8 cellular contexts compared by ENCODE assay signal in the genomic region with DNA sequence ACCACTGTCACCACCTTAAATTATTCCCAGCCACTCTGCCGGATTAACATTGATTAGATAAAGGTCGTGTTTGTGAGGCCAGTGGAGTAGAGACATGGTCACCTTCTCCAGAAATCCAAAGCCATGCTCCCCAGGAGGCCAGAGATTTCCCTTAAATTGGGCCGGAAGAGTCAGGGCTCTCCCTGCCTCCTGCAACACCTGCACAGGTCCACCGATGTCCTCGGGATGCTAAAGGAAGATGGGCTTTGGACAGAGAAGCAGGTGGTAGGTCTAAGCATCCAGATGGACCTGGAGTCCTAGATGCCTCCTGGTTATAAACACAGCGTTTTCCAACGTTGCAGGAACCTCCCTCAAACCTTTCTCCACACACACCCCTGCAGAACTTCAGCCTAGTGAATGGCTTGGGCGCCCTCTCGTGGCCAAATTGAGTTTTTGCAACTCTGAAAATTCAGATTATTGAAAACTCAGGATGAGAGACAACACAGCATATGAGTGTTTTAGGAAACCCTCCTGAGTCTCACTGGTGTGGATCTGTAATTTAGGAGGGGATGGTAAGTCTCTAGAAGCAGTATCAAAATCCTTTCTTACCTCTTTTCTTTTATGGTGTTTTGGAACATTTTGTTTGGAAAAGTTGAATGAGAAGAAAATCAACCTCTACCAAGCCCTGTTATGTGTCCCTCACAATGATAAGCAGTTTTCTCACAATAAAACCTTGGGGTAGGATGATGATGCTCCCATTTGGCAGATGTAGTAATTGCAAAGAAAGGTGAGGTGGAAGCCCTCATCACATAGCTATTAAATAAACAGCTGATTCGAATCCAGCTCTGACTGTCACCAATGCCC.
DNase-seq lines count a peak whose midpoint lies in the region; ATAC-seq, FAIRE-seq and TF ChIP-seq lines count a peak whose summit lies in the region.

No MANE protein-coding gene starts in this region.

- peak; percentile 99 for TF ChIP-seq RAD21 in GM12878 (IDR thresholded peaks at IDR 0.05; ENCODE audit: insufficient read depth, low read depth, low read length)

- H3K9me3 ChIP-seq in GM12878 (replicated peaks; ENCODE audit: control insufficient read depth, insufficient read depth, low read length) (no peaks in the 10 kb centered on the region), iPS-20b (ENCODE audit: insufficient read depth, low read depth, low read length) (no peaks in the 10 kb centered on the region)

- intact Hi-C loops in GM12878 (cut with micrococcal nuclease; ENCODE audit: unreplicated experiment), result loop anchor here (1.0 to 10.0 kb wide), 3 partner anchors 293 to 765 kb away; no protein-coding TSS in a partner anchor

- ATAC-seq in GM18907 (IDR thresholded peaks at IDR 0.05; ENCODE audit: unreplicated experiment), result peak; percentile 52
- peak; percentile 71 for ATAC-seq in GM12878
- ATAC-seq in HG03095 (IDR thresholded peaks at IDR 0.05; ENCODE audit: unreplicated experiment), result no peak

- H3K27ac ChIP-seq in GM12878 (ENCODE audit: control insufficient read depth, insufficient read depth), result no peak overlapping the region
- H3K27ac ChIP-seq in iPS-20b (ENCODE audit: low read length), result no peak overlapping the region

- H3K27me3 ChIP-seq in GM12878 (replicated peaks in 1 of 2; ENCODE audit: control insufficient read depth in 2 of 2, insufficient read depth in 2 of 2, low read length in 1 of 2) (no peaks in the 10 kb centered on the region; a peak in 1 of 4 replicates), iPS-20b (ENCODE audit: insufficient read depth, low read length) (no peaks in the 10 kb centered on the region)

- 3% methylated on average over 10 of the region's 10 CpGs for WGBS in GM12878 (ENCODE audit: insufficient coverage, insufficient replicate concordance, low lambda C conversion rate, missing lambda C conversion rate)

- CTCF ChIA-PET in AG04449 (lab: Yijun Ruan, JAX) (interaction anchor here (0.6 to 5.2 kb wide), 15 partner anchors 9 to 1039 kb away, joined by 3 to 84 read pairs (median 5); no protein-coding TSS in a partner anchor), GM12878 (lab: Yijun Ruan, JAX) (interaction anchor here (0.6 to 5.2 kb wide), 25 partner anchors 12 to 1644 kb away, joined by 3 to 45 read pairs (median 5); no protein-coding TSS in a partner anchor)

- H3K9ac ChIP-seq in GM12878 (ENCODE audit: control insufficient read depth, insufficient read depth, low read length), result no peak overlapping the region
- peak overlapping the region; percentile 3; the same call in 1 of the 2 replicates for H3K9ac ChIP-seq in iPS-20b (ENCODE audit: low read depth, low read length)

- SMC1A ChIA-PET in GM12878 (lab: Charles Lee; ENCODE audit: uncharacterized antibody, unreplicated experiment), result interaction anchor here (0.5 to 3.2 kb wide), 11 partner anchors 9 to 479 kb away, joined by 3 to 24 read pairs (median 5); no protein-coding TSS in a partner anchor

- TF ChIP-seq POLR2A in GM12878 (IDR thresholded peaks at IDR 0.05; ENCODE audit: low read depth, low read length), result no peak

- in situ Hi-C loops in GM12878 (cut with MboI), result loop anchor here (5.0 kb wide), 2 partner anchors 292 to 477 kb away; no protein-coding TSS in a partner anchor

- POLR2A ChIA-PET in AG04449 (lab: Yijun Ruan, JAX), result no interaction called here
- POLR2A ChIA-PET in GM12878 (lab: Charles Lee), result no interaction called here

- H3K79me2 ChIP-seq in GM12878 (ENCODE audit: control insufficient read depth, insufficient read depth, low read length), result no peaks in the 10 kb centered on the region

- TF ChIP-seq CTCF in AG04449 (IDR thresholded peaks at IDR 0.05; ENCODE audit: insufficient read depth, low read length, missing control alignments) (peak; percentile 75), GM12878 (IDR thresholded peaks at IDR 0.05 in 2 of 3, conservative IDR thresholded peaks at IDR 0.05 in 1 of 3; ENCODE audit: control insufficient read depth in 2 of 3, extremely low read depth in 1 of 3, insufficient read depth in 1 of 3, low read depth in 3 of 3, low read length in 3 of 3) (peak; percentile 70 to 93 (median 83))

- no peak for TF ChIP-seq EP300 in GM12878 (IDR thresholded peaks at IDR 0.05; ENCODE audit: borderline replicate concordance in 1 of 2, control insufficient read depth in 1 of 2, low read depth in 2 of 2, low read length in 2 of 2)

- DNase-seq in AG04449 (ENCODE audit: low read depth, low spot score) (no peak), NCI-H187 treated with DMSO at 0.1 percent for 48 hours (lab: John Stamatoyannopoulos, UW) (peak; percentile 24), UCSD-AML1 (lab: John Stamatoyannopoulos, UW; ENCODE audit: unreplicated experiment) (peak; percentile 41), GM12878 (ENCODE audit: low read depth, low spot score) (no peak)
- DNase-seq in stimulated activated CD4-positive, alpha-beta T cell treated with anti-CD3 and anti-CD28 coated beads, Interleukin-12 subunit alpha, Interleukin-12 subunit beta, amount 100 ng/mL, for 4 hours, result peak; percentile 65

- H3K36me3 ChIP-seq in GM12878 (ENCODE audit: control insufficient read depth in 2 of 2, insufficient read depth in 2 of 2, low read length in 1 of 2), result no peaks in the 10 kb centered on the region
- no peaks in the 10 kb centered on the region for H3K36me3 ChIP-seq in iPS-20b (ENCODE audit: insufficient read depth, low read depth, low read length)

- H3K4me1 ChIP-seq in GM12878 (ENCODE audit: control insufficient read depth, insufficient read depth, low read length) (no peaks in the 10 kb centered on the region; the same call in 1 of the 2 replicates), iPS-20b (ENCODE audit: insufficient read depth, low read length) (peaks cover 5% of the 10 kb centered on the region; the same call in 1 of the 2 replicates)

- no peak overlapping the region for H3K4me2 ChIP-seq in GM12878 (ENCODE audit: control insufficient read depth, insufficient read depth)

- RAD21 ChIA-PET in GM12878 (lab: Charles Lee; ENCODE audit: unreplicated experiment), result interaction anchor here (0.7 to 1.8 kb wide), 7 partner anchors 9 to 477 kb away, joined by 3 to 7 read pairs (median 3); no protein-coding TSS in a partner anchor

- BruUV-seq in GM12878 (replicated peaks; lab: Mats Ljungman, UMichigan), result no TSS peak

- H3K4me3 ChIP-seq in AG04449 (ENCODE audit: low read depth, low read length), result no peak overlapping the region
- no peak overlapping the region for H3K4me3 ChIP-seq in GM12878
- 0 out of 2 replicates have a peak overlapping the region, but pooled peaks have one; percentile 6 for H3K4me3 ChIP-seq in iPS-20b (ENCODE audit: low read length)

- no peak overlapping the region for H2AFZ ChIP-seq in GM12878 (ENCODE audit: control insufficient read depth, low read depth, low read length)

- H4K20me1 ChIP-seq in GM12878 (ENCODE audit: control insufficient read depth, insufficient read depth), result no peaks in the 10 kb centered on the region

- peak; percentile 69 for FAIRE-seq in GM12878 (lab: Jason Lieb, UNC)

TF ChIP-seq in GM12878, 131 proteins besides CTCF, POLR2A, EP300 and RAD21:
- TF ChIP-seq SIX5 (IDR thresholded peaks at IDR 0.05; ENCODE audit: low read depth, low read length, severe bottlenecking) (no peak), SMC3 (IDR thresholded peaks at IDR 0.05; ENCODE audit: borderline replicate concordance, low read length) (peak; percentile 87), RELA (IDR thresholded peaks at IDR 0.05; ENCODE audit: borderline replicate concordance, partially characterized antibody) (no peak), YY1 (IDR thresholded peaks at IDR 0.05; ENCODE audit: low read depth, low read length) (0 out of 2 replicates have a peak, but pooled peaks have one; percentile 9), POU2F2 (IDR thresholded peaks at IDR 0.05; ENCODE audit: borderline replicate concordance, low read depth, low read length) (peak; percentile 42; the same call in 1 of the 3 replicates)

Comparison
In these comparisons a context has a peak if more than half of its experiments do, and no peak if none do; other contexts are left out.
1. DNase-seq: peak in NCI-H187 treated with DMSO at 0.1 percent for 48 hours (single experiment), UCSD-AML1 (single experiment) and stimulated activated CD4-positive, alpha-beta T cell treated with anti-CD3 and anti-CD28 coated beads, Interleukin-12 subunit alpha, Interleukin-12 subunit beta, amount 100 ng/mL, for 4 hours (single experiment); none in AG04449 (single experiment) and GM12878 (single experiment).